21 cellular contexts compared by ENCODE assay signal in genomic region chr12:96364092-96364700, GRCh38. TPM values are rescaled to one million over a fixed set of nuclear protein-coding genes. Genes with fewer than 3 reads are reported as not detected.
DNase-seq lines count a peak whose midpoint lies in the region; ATAC-seq, FAIRE-seq and TF ChIP-seq lines count a peak whose summit lies in the region.
"Had no signal": no experiment of that assay in that cellular context is flagged by ENCODE, and none has a peak within 500 bp of the region (broad histone marks: within the 10 kb centered on the region; RNA-seq: fewer than 3 reads in every experiment).

No MANE protein-coding gene starts in this region.

- H3K4me3 ChIP-seq in HUES6 (ENCODE audit: low read depth, low read length) (no peak overlapping the region), H1 (ENCODE audit: extremely low read depth in 1 of 4, insufficient read depth in 2 of 4, low read depth in 3 of 4, low read length in 4 of 4) (no peak overlapping the region), heart left ventricle (no peak overlapping the region)
- H3K4me3 ChIP-seq: MG63 had no signal

- H3K4me2 ChIP-seq in H1 (ENCODE audit: insufficient read depth in 1 of 2, low read depth in 2 of 2, low read length in 2 of 2) = no peak overlapping the region

- no peak overlapping the region for H2AFZ ChIP-seq in H1 (ENCODE audit: low read length)

- H3K36me3 ChIP-seq in HUES6 (ENCODE audit: control insufficient read depth, insufficient read depth, low read length) (no peaks in the 10 kb centered on the region), H1 (ENCODE audit: control insufficient read depth in 2 of 4, insufficient read depth in 4 of 4, low read length in 3 of 4) (no peaks in the 10 kb centered on the region), heart left ventricle (no peaks in the 10 kb centered on the region)

- no peak overlapping the region for H2BK15ac ChIP-seq in H1 (ENCODE audit: low read length)

- no peak overlapping the region for H4K91ac ChIP-seq in H1 (replicated peaks; ENCODE audit: insufficient read length, low read length)

- H2BK12ac ChIP-seq in H1 (ENCODE audit: low read depth, low read length) = no peak overlapping the region

- intact Hi-C loops in MCF 10A (cut with micrococcal nuclease) (no loop called here), heart left ventricle (cut with DNase I) (loop anchor here in 1 of 10 donors (5.0 kb wide), 1 partner anchor 33 kb away; no protein-coding TSS in a partner anchor)

- H2BK20ac ChIP-seq in H1 (ENCODE audit: low read length) = no peak overlapping the region

- CTCF ChIA-PET in H1 (lab: Charles Lee; ENCODE audit: partially characterized antibody) (no interaction called here), MCF 10A (lab: Yijun Ruan, JAX) (interaction anchor here (0.6 to 1.4 kb wide), 2 partner anchors 302 to 1611 kb away, joined by 3 read pairs; no protein-coding TSS in a partner anchor)

- peaks cover 6% of the 10 kb centered on the region; the same call in 1 of the 2 replicates for H3K79me1 ChIP-seq in H1 (ENCODE audit: low read depth, low read length)

- H3K23ac ChIP-seq in H1 (ENCODE audit: insufficient read length) = no peak overlapping the region

- no peaks in the 10 kb centered on the region for H4K20me1 ChIP-seq in H1 (replicated peaks in 1 of 2; ENCODE audit: control insufficient read depth in 1 of 2, insufficient read depth in 2 of 2, low read length in 2 of 2)

- no peak overlapping the region for H3K18ac ChIP-seq in H1 (ENCODE audit: extremely low read depth, low read length)

- H3K9ac ChIP-seq in HUES6 (ENCODE audit: low read length) (no peak overlapping the region), H1 (replicated peaks in 1 of 4; ENCODE audit: extremely low read depth in 1 of 4, low read depth in 3 of 4, low read length in 3 of 4) (no peak overlapping the region)

- H3K14ac ChIP-seq in H1 (ENCODE audit: insufficient read length) = no peak overlapping the region

- no peak overlapping the region for H4K8ac ChIP-seq in H1 (ENCODE audit: extremely low read depth, insufficient read depth, low read length)

- peaks cover 0 to 2% of the 10 kb centered on the region in 2 donors for H3K36me3 Mint-ChIP-seq in activated T-cell treated with anti-CD3 and anti-CD28 coated beads, Interleukin-2, amount 50 U/mL, for 72 hours (ENCODE audit: insufficient read depth in 2 of 2)
- H3K36me3 Mint-ChIP-seq in natural killer cell treated with Interleukin-12 subunit alpha and Interleukin-12 subunit beta and Interleukin-15 and Interleukin-18, amount 100 ng/mL, for 72 hours = no peaks in the 10 kb centered on the region
- H3K36me3 Mint-ChIP-seq in MCF 10A (ENCODE audit: insufficient read depth, unreplicated experiment) = peaks cover 10% of the 10 kb centered on the region
- H3K36me3 Mint-ChIP-seq: CD14-positive monocyte had no signal

- no peaks in the 10 kb centered on the region for H3K27me3 ChIP-seq in HUES6 (ENCODE audit: control insufficient read depth, insufficient read depth, low read length)
- H3K27me3 ChIP-seq in H1 (replicated peaks in 1 of 4; ENCODE audit: control insufficient read depth in 3 of 4, extremely low read depth in 1 of 4, insufficient read depth in 3 of 4, low read length in 3 of 4) = no peaks in the 10 kb centered on the region
- no peaks in the 10 kb centered on the region for H3K27me3 ChIP-seq in heart left ventricle
- H3K27me3 ChIP-seq: MG63 had no signal

- peaks cover 69% of the 10 kb centered on the region for H3K4me1 Mint-ChIP-seq in activated T-cell treated with anti-CD3 and anti-CD28 coated beads, Interleukin-2, amount 50 U/mL, for 72 hours (ENCODE audit: low read depth)
- peaks cover 50% of the 10 kb centered on the region in 2 donors for H3K4me1 Mint-ChIP-seq in natural killer cell treated with Interleukin-12 subunit alpha and Interleukin-12 subunit beta and Interleukin-15 and Interleukin-18, amount 100 ng/mL, for 72 hours (ENCODE audit: low read depth in 2 of 2)
- peaks cover 26% of the 10 kb centered on the region for H3K4me1 Mint-ChIP-seq in MCF 10A (ENCODE audit: insufficient read depth, unreplicated experiment)

- H3K23me2 ChIP-seq in H1 (ENCODE audit: low read depth, low read length) = no peaks in the 10 kb centered on the region

- H3K4me1 ChIP-seq in HUES6 (ENCODE audit: control insufficient read depth, insufficient read depth, low read length) (0 out of 2 replicates have a peak, but pooled peaks cover 3% of the 10 kb centered on the region), H1 (replicated peaks in 1 of 4; ENCODE audit: control insufficient read depth in 3 of 4, insufficient read depth in 4 of 4, low read length in 3 of 4) (no peaks in the 10 kb centered on the region; a peak in 2 of 7 replicates), heart left ventricle (peaks cover 2 to 76% (median 60%) of the 10 kb centered on the region in 12 donors)

- no peak for TF ChIP-seq EP300 in H1 (IDR thresholded peaks at IDR 0.05; ENCODE audit: borderline replicate concordance in 1 of 2, low read depth in 2 of 2, low read length in 2 of 2)

- TF ChIP-seq POLR2A in H1 (IDR thresholded peaks at IDR 0.05; ENCODE audit: control extremely low read depth in 1 of 2, low read depth in 2 of 2, low read length in 2 of 2) (no peak), heart left ventricle (IDR thresholded peaks at IDR 0.05) (no peak)

- DNase-seq in activated T-cell treated with anti-CD3 and anti-CD28 coated beads, Interleukin-2, amount 50 U/mL, for 72 hours = no peak
- DNase-seq in activated T-cell treated with anti-CD3 and anti-CD28 coated beads for 4 hours (no peak), H1 (ENCODE audit: low read depth in 1 of 2, low spot score in 2 of 2) (no peak), T-helper 1 cell (no peak), MCF 10A (ENCODE audit: unreplicated experiment) (no peak), heart left ventricle (no peak)
- DNase-seq in natural killer cell treated with Interleukin-12 subunit alpha and Interleukin-12 subunit beta and Interleukin-15 and Interleukin-18, amount 100 ng/mL, for 72 hours (ENCODE audit: low spot score) = no peak
- DNase-seq: activated effector memory CD4-positive, alpha-beta T cell treated with Interleukin-2 at 50 U/mL for 16 hours; amniotic stem cell; DMS 273 treated with DMSO at 0.1 percent for 48 hours; H9; islet precursor cell; MG63; NCI-H1417 treated with DMSO at 0.1 percent for 48 hours; NCI-H524; T-helper 9 cell had no signal

- FAIRE-seq in H1 (lab: Jason Lieb, UNC) = no peak
- FAIRE-seq: urothelium cell line had no signal

- H3K27ac ChIP-seq in HUES6 (ENCODE audit: low read depth, low read length) = peak overlapping the region; percentile 59
- H3K27ac ChIP-seq in H1 (ENCODE audit: low read depth, low read length) = no peak overlapping the region
- H3K27ac ChIP-seq in heart left ventricle = no peak overlapping the region

- no peak overlapping the region for H4K5ac ChIP-seq in H1 (ENCODE audit: insufficient read length, low read depth, low read length)

- no peak for ATAC-seq in activated T-cell treated with anti-CD3 and anti-CD28 coated beads, Interleukin-2, amount 50 U/mL, for 72 hours (replicated peaks in 1 of 2)
- no peak for ATAC-seq in natural killer cell treated with Interleukin-12 subunit alpha and Interleukin-12 subunit beta and Interleukin-15 and Interleukin-18, amount 100 ng/mL, for 72 hours
- no peak for ATAC-seq in heart left ventricle
- ATAC-seq: SK-N-SH treated with all-trans-retinoic acid at 6 μM for 48 hours had no signal

- 88% methylated on average over 3 of the region's 3 CpGs; no CpG with 5 or more reads in 1 of the 2 experiments for WGBS in H1 (ENCODE audit: extremely low coverage in 1 of 2, insufficient coverage in 1 of 2, insufficient read length in 1 of 2, insufficient replicate concordance in 2 of 2, low coverage in 1 of 2, low lambda C conversion rate in 2 of 2, missing lambda C conversion rate in 1 of 2), 2 experiments
- 77 to 79% (median 78%) methylated on average over 3 of the region's 3 CpGs for WGBS in heart left ventricle, 4 donors

- no TSS peak for BruUV-seq in MCF 10A (replicated peaks; lab: Mats Ljungman, UMichigan)

- H2BK5ac ChIP-seq in H1 (ENCODE audit: low read depth, low read length) = no peak overlapping the region

- H3K79me2 ChIP-seq in H1 (ENCODE audit: control insufficient read depth in 1 of 2, insufficient read depth in 2 of 2, low read length in 2 of 2) = peaks cover 0 to 66% of the 10 kb centered on the region in 2 experiments; a peak in 3 of 4 replicates

- no peak overlapping the region for H2AK5ac ChIP-seq in H1 (ENCODE audit: low read depth, low read length)

- H3K9me3 ChIP-seq in HUES6 (ENCODE audit: control insufficient read depth, insufficient read depth, low read depth, low read length) = no peaks in the 10 kb centered on the region
- no peaks in the 10 kb centered on the region for H3K9me3 ChIP-seq in H1 (ENCODE audit: insufficient read depth in 2 of 2, low read depth in 1 of 2, low read length in 1 of 2)
- H3K9me3 ChIP-seq in heart left ventricle = no peaks in the 10 kb centered on the region
- H3K9me3 ChIP-seq: MG63 had no signal

- POLR2A ChIA-PET in H1 (lab: Charles Lee; ENCODE audit: partially characterized antibody) = no interaction called here
- POLR2A ChIA-PET in MCF 10A (lab: Yijun Ruan, JAX) = no interaction called here

- H3K9me3 Mint-ChIP-seq in activated T-cell treated with anti-CD3 and anti-CD28 coated beads, Interleukin-2, amount 50 U/mL, for 72 hours = no peaks in the 10 kb centered on the region
- no peaks in the 10 kb centered on the region for H3K9me3 Mint-ChIP-seq in natural killer cell treated with Interleukin-12 subunit alpha and Interleukin-12 subunit beta and Interleukin-15 and Interleukin-18, amount 100 ng/mL, for 72 hours
- H3K9me3 Mint-ChIP-seq in MCF 10A (ENCODE audit: unreplicated experiment) = no peaks in the 10 kb centered on the region
- H3K9me3 Mint-ChIP-seq: CD14-positive monocyte; dendritic cell treated with granulocyte-macrophage colony-stimulating factor and Interleukin-4, amounts not matched to agents 40 ng/mL and 50 ng/mL, for 4 days; H9 had no signal

- no peaks in the 10 kb centered on the region for H3K27me3 Mint-ChIP-seq in activated T-cell treated with anti-CD3 and anti-CD28 coated beads, Interleukin-2, amount 50 U/mL, for 72 hours (ENCODE audit: low read depth)
- no peaks in the 10 kb centered on the region for H3K27me3 Mint-ChIP-seq in natural killer cell treated with Interleukin-12 subunit alpha and Interleukin-12 subunit beta and Interleukin-15 and Interleukin-18, amount 100 ng/mL, for 72 hours
- no peaks in the 10 kb centered on the region for H3K27me3 Mint-ChIP-seq in MCF 10A (ENCODE audit: insufficient read depth, unreplicated experiment)
- H3K27me3 Mint-ChIP-seq: dendritic cell treated with granulocyte-macrophage colony-stimulating factor and Interleukin-4, amounts not matched to agents 40 ng/mL and 50 ng/mL, for 4 days had no signal

- H3K4ac ChIP-seq in H1 (replicated peaks; ENCODE audit: insufficient read length, low read depth, low read length) = no peak overlapping the region

- no peak overlapping the region for H2BK120ac ChIP-seq in H1 (replicated peaks; ENCODE audit: low read depth, low read length)

- peak overlapping the region in 1 of 2 donors; percentile 7 for H3K4me3 Mint-ChIP-seq in activated T-cell treated with anti-CD3 and anti-CD28 coated beads, Interleukin-2, amount 50 U/mL, for 72 hours
- peak overlapping the region; percentile 22 for H3K4me3 Mint-ChIP-seq in natural killer cell treated with Interleukin-12 subunit alpha and Interleukin-12 subunit beta and Interleukin-15 and Interleukin-18, amount 100 ng/mL, for 72 hours
- no peak overlapping the region for H3K4me3 Mint-ChIP-seq in MCF 10A (ENCODE audit: unreplicated experiment)
- H3K4me3 Mint-ChIP-seq: CD14-positive monocyte; dendritic cell treated with granulocyte-macrophage colony-stimulating factor and Interleukin-4, amounts not matched to agents 40 ng/mL and 50 ng/mL, for 4 days; H9 had no signal

- H3K27ac Mint-ChIP-seq in activated T-cell treated with anti-CD3 and anti-CD28 coated beads, Interleukin-2, amount 50 U/mL, for 72 hours = peak overlapping the region; percentile 34
- H3K27ac Mint-ChIP-seq in natural killer cell treated with Interleukin-12 subunit alpha and Interleukin-12 subunit beta and Interleukin-15 and Interleukin-18, amount 100 ng/mL, for 72 hours = peak overlapping the region; percentile 11 to 49
- H3K27ac Mint-ChIP-seq in MCF 10A (ENCODE audit: low read depth, unreplicated experiment) = no peak overlapping the region
- H3K27ac Mint-ChIP-seq: dendritic cell treated with granulocyte-macrophage colony-stimulating factor and Interleukin-4, amounts not matched to agents 40 ng/mL and 50 ng/mL, for 4 days; H9 had no signal

- TF ChIP-seq RAD21 in H1 (IDR thresholded peaks at IDR 0.05 in 1 of 2, conservative IDR thresholded peaks at IDR 0.05 in 1 of 2; ENCODE audit: low read depth in 2 of 2, low read length in 2 of 2) = no peak

- no peak overlapping the region for H3K56ac ChIP-seq in H1 (replicated peaks; ENCODE audit: insufficient read length, low read depth, low read length)

- TF ChIP-seq CTCF in H1 (IDR thresholded peaks at IDR 0.05; ENCODE audit: control extremely low read depth in 1 of 3, insufficient read depth in 1 of 3, low read depth in 1 of 3, low read length in 3 of 3) (no peak), MCF 10A (IDR thresholded peaks at IDR 0.05; ENCODE audit: unreplicated experiment) (no peak), heart left ventricle (IDR thresholded peaks at IDR 0.05) (no peak)

RNA-seq across cellular contexts. Expression of gene CDK17, which starts 36.0 kb away (rescaled TPM):
- total RNA-seq in activated T-cell treated with anti-CD3 and anti-CD28 coated beads, Interleukin-2, amount 50 U/mL, for 72 hours = 10 to 100 TPM; 54.4 to 61.9 TPM
- total RNA-seq in H1 (2021; fragmentation: NEBNext Ultra II Directional; extraction: Animal tissue kit (Norgen Biotek cat#: 25700)) = 17.6 and 20.0 TPM in 2 replicates
- polyA plus RNA-seq in H1 (2011; rRNA removed) = 5.5 and 5.8 TPM in 2 replicates
- polyA plus RNA-seq in H1 (2011; cell fraction: cytosol; rRNA removed) = 6.7 TPM
- 4.9 TPM for polyA plus RNA-seq in H1 (2011; cell fraction: nucleus; rRNA removed)
- 6.0 to 15.2 TPM (median 9.9 TPM) in 4 replicates for polyA plus RNA-seq in H1 (2012, experiment 1 of 2)
- 0.83 TPM for polyA plus RNA-seq in H1 (2012, experiment 2 of 2)
- 9.2 TPM for polyA plus RNA-seq in H1 (2013, experiment 1 of 2)
- polyA plus RNA-seq in H1 (2013, experiment 2 of 2) = 9.2 TPM
- 25.6 and 40.3 TPM in 2 replicates for polyA minus RNA-seq in H1 (2011; rRNA and poly(A)+ RNA removed)
- polyA minus RNA-seq in H1 (2011; cell fraction: cytosol; rRNA and poly(A)+ RNA removed) = 14.2 TPM
- 63.1 TPM for polyA minus RNA-seq in H1 (2011; cell fraction: nucleus; rRNA and poly(A)+ RNA removed)
- total RNA-seq in natural killer cell treated with Interleukin-12 subunit alpha and Interleukin-12 subunit beta and Interleukin-15 and Interleukin-18, amount 100 ng/mL, for 72 hours = 10 to 100 TPM; 66.9 to 82.1 TPM
- total RNA-seq in MCF 10A (2022) = 49.8 and 50.9 TPM in 2 replicates
- total RNA-seq in heart left ventricle = 10 to 100 TPM; 14.3 to 31.7 (median 23.1) TPM
- polyA plus RNA-seq in heart left ventricle = 10 to 100 TPM in 1 of 2 donors, 1 to 10 TPM in 1; 6.7 to 14.5 TPM
